1 cellular context compared by ENCODE assay signal in the genomic region with DNA sequence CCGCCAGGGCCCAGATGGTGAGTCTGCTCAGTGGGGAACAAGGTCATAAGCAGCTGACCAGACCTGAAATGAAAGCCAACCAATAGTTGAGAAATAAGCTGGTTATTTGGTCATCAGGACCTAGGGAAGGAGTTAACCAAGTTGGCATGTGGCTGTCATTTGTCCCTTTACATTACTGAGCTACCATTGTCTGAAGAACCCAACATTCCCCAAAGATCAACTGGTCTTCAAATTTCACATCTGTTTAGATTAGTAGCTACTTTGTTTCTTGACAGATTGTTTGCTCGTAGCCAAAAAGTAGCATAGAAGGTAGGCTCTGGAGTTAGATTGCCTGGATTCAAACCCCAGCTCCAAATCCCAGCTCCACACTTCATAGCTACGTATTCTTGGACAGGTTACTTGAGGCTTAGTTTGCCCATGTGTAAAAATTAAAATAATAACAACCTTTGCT.
A peak's percentile ranks its signal among the peaks of the same experiment; 100 is the strongest.
TF ChIP-seq lines count a peak whose summit lies in the region.

No MANE protein-coding gene starts in this region.

TF ChIP-seq in K562, 482 proteins besides CTCF, POLR2A, EP300 and RAD21 (continued from another document):
- TF ChIP-seq, protein P1, sequence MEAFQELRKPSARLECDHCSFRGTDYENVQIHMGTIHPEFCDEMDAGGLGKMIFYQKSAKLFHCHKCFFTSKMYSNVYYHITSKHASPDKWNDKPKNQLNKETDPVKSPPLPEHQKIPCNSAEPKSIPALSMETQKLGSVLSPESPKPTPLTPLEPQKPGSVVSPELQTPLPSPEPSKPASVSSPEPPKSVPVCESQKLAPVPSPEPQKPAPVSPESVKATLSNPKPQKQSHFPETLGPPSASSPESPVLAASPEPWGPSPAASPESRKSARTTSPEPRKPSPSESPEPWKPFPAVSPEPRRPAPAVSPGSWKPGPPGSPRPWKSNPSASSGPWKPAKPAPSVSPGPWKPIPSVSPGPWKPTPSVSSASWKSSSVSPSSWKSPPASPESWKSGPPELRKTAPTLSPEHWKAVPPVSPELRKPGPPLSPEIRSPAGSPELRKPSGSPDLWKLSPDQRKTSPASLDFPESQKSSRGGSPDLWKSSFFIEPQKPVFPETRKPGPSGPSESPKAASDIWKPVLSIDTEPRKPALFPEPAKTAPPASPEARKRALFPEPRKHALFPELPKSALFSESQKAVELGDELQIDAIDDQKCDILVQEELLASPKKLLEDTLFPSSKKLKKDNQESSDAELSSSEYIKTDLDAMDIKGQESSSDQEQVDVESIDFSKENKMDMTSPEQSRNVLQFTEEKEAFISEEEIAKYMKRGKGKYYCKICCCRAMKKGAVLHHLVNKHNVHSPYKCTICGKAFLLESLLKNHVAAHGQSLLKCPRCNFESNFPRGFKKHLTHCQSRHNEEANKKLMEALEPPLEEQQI (IDR thresholded peaks at IDR 0.05), result no peak
- TF ChIP-seq PRPF4 (IDR thresholded peaks at IDR 0.05; ENCODE audit: insufficient read depth, low read depth, low read length, poor library complexity, severe bottlenecking) (no peak), RUNX1 (IDR thresholded peaks at IDR 0.05; ENCODE audit: low read depth) (no peak), CBX5 (IDR thresholded peaks at IDR 0.05; ENCODE audit: borderline replicate concordance, low read depth) (no peak), ZNF384 (IDR thresholded peaks at IDR 0.05; ENCODE audit: low read depth, low read length) (no peak), TCF7 (IDR thresholded peaks at IDR 0.05; ENCODE audit: borderline replicate concordance) (no peak), CHD2 (IDR thresholded peaks at IDR 0.05; ENCODE audit: low read depth, low read length) (no peak), KAT8 (IDR thresholded peaks at IDR 0.05; ENCODE audit: low read depth) (no peak), TAL1 (IDR thresholded peaks at IDR 0.05) (no peak), HDGF (IDR thresholded peaks at IDR 0.05) (0 out of 2 replicates have a peak, but pooled peaks have one; percentile 4), TAF9B (IDR thresholded peaks at IDR 0.05; ENCODE audit: partially characterized antibody) (no peak), PRMT5 (CRISPR knock-in tag; IDR thresholded peaks at IDR 0.05) (no peak), HDAC2 (IDR thresholded peaks at IDR 0.05) (no peak), ZNF239 (CRISPR knock-in tag; IDR thresholded peaks at IDR 0.05) (no peak), ATF7 (IDR thresholded peaks at IDR 0.05) (no peak), DLX4 (CRISPR knock-in tag; IDR thresholded peaks at IDR 0.05) (no peak), MTA3 (IDR thresholded peaks at IDR 0.05; ENCODE audit: borderline replicate concordance) (no peak; the same call in 1 of the 2 replicates), LEF1 (IDR thresholded peaks at IDR 0.05) (no peak), USF1 (CRISPR knock-in tag; IDR thresholded peaks at IDR 0.05) (peak; percentile 60; the same call in 1 of the 2 replicates), SREBF1 (IDR thresholded peaks at IDR 0.05; ENCODE audit: borderline replicate concordance, low read depth, low read length) (no peak), SMARCA5 (IDR thresholded peaks at IDR 0.05) (no peak), FOXJ2 (tag; IDR thresholded peaks at IDR 0.05) (no peak), PYGO2 (tag; IDR thresholded peaks at IDR 0.05) (no peak), HNRNPK (IDR thresholded peaks at IDR 0.05; ENCODE audit: low read depth, low read length, poor library complexity, severe bottlenecking) (no peak), FOXJ3 (CRISPR knock-in tag; IDR thresholded peaks at IDR 0.05) (no peak), BMI1 (IDR thresholded peaks at IDR 0.05; ENCODE audit: low read length) (no peak), CCNT2 (IDR thresholded peaks at IDR 0.05; ENCODE audit: borderline replicate concordance, extremely low read depth, insufficient read length, low read depth, low read length) (no peak), NKRF (IDR thresholded peaks at IDR 0.05; ENCODE audit: borderline replicate concordance) (peak; percentile 52; the same call in 1 of the 2 replicates), ZNF347 (CRISPR knock-in tag; IDR thresholded peaks at IDR 0.05; ENCODE audit: low read depth) (no peak), ZZZ3 (IDR thresholded peaks at IDR 0.05) (no peak), TRIM28 (IDR thresholded peaks at IDR 0.05) (no peak), KDM2B (CRISPR knock-in tag; IDR thresholded peaks at IDR 0.05) (no peak), ZC3H8 (IDR thresholded peaks at IDR 0.05) (no peak), FOXA1 (IDR thresholded peaks at IDR 0.05; ENCODE audit: borderline replicate concordance) (no peak), DMBX1 (CRISPR knock-in tag; IDR thresholded peaks at IDR 0.05; ENCODE audit: borderline replicate concordance) (0 out of 2 replicates have a peak, but pooled peaks have one; percentile 6), ZNF224 (CRISPR knock-in tag; IDR thresholded peaks at IDR 0.05) (no peak), RAD51 (IDR thresholded peaks at IDR 0.05; ENCODE audit: borderline replicate concordance, low read depth) (no peak), CBX2 (IDR thresholded peaks at IDR 0.05; ENCODE audit: insufficient read depth, low read length, poor library complexity, severe bottlenecking) (no peak), TEAD1 (CRISPR knock-in tag; IDR thresholded peaks at IDR 0.05) (no peak), CTCFL (IDR thresholded peaks at IDR 0.05; ENCODE audit: borderline replicate concordance, insufficient read depth, low read depth, low read length, poor library complexity, severe bottlenecking) (no peak), BCL6 (CRISPR knock-in tag; IDR thresholded peaks at IDR 0.05) (no peak), ZFP30 (CRISPR knock-in tag; IDR thresholded peaks at IDR 0.05; ENCODE audit: borderline replicate concordance) (no peak), L3MBTL2 (IDR thresholded peaks at IDR 0.05) (0 out of 2 replicates have a peak, but pooled peaks have one; percentile 61), TARDBP (IDR thresholded peaks at IDR 0.05) (no peak), ZNF584 (CRISPR knock-in tag; IDR thresholded peaks at IDR 0.05; ENCODE audit: low read depth) (peak; percentile 19; the same call in 1 of the 2 replicates), ZNF511 (CRISPR knock-in tag; IDR thresholded peaks at IDR 0.05) (no peak), BRD9 (IDR thresholded peaks at IDR 0.05; ENCODE audit: low read depth, partially characterized antibody) (no peak), CCAR2 (IDR thresholded peaks at IDR 0.05; ENCODE audit: low read depth, low read length) (no peak), NRF1 (conservative IDR thresholded peaks at IDR 0.05 in 1 of 2, IDR thresholded peaks at IDR 0.05 in 1 of 2) (peak; percentile 30 to 35; a peak in 1 of 4 replicates)
- TF ChIP-seq, protein P2, sequence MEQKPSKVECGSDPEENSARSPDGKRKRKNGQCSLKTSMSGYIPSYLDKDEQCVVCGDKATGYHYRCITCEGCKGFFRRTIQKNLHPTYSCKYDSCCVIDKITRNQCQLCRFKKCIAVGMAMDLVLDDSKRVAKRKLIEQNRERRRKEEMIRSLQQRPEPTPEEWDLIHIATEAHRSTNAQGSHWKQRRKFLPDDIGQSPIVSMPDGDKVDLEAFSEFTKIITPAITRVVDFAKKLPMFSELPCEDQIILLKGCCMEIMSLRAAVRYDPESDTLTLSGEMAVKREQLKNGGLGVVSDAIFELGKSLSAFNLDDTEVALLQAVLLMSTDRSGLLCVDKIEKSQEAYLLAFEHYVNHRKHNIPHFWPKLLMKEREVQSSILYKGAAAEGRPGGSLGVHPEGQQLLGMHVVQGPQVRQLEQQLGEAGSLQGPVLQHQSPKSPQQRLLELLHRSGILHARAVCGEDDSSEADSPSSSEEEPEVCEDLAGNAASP (IDR thresholded peaks at IDR 0.05), result no peak
- TF ChIP-seq, protein P3, sequence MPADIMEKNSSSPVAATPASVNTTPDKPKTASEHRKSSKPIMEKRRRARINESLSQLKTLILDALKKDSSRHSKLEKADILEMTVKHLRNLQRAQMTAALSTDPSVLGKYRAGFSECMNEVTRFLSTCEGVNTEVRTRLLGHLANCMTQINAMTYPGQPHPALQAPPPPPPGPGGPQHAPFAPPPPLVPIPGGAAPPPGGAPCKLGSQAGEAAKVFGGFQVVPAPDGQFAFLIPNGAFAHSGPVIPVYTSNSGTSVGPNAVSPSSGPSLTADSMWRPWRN (IDR thresholded peaks at IDR 0.05; ENCODE audit: low read depth), result no peak
- TF ChIP-seq, protein P4, sequence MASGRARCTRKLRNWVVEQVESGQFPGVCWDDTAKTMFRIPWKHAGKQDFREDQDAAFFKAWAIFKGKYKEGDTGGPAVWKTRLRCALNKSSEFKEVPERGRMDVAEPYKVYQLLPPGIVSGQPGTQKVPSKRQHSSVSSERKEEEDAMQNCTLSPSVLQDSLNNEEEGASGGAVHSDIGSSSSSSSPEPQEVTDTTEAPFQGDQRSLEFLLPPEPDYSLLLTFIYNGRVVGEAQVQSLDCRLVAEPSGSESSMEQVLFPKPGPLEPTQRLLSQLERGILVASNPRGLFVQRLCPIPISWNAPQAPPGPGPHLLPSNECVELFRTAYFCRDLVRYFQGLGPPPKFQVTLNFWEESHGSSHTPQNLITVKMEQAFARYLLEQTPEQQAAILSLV (tag; IDR thresholded peaks at IDR 0.05), result no peak
